In genomic region chr2:199713746-199714145, GRCh38 we compare ENCODE assay signal across 8 cellular contexts.
"Had no signal": no experiment of that assay in that cellular context is flagged by ENCODE, and none has a peak within 500 bp of the region (broad histone marks: within the 10 kb centered on the region; RNA-seq: fewer than 3 reads in every experiment).

No MANE protein-coding gene starts in this region.

- DNase-seq: IMR-90, Karpas-422, KBM-7, KG1 had no signal

- H3K4me3 ChIP-seq: K562 had no signal

- FAIRE-seq: HepG2, HTR-8/SVneo, K562 had no signal

- ATAC-seq: HepG2, K562 had no signal

- H3K27ac ChIP-seq: HL-60 had no signal
